In the genomic region with DNA sequence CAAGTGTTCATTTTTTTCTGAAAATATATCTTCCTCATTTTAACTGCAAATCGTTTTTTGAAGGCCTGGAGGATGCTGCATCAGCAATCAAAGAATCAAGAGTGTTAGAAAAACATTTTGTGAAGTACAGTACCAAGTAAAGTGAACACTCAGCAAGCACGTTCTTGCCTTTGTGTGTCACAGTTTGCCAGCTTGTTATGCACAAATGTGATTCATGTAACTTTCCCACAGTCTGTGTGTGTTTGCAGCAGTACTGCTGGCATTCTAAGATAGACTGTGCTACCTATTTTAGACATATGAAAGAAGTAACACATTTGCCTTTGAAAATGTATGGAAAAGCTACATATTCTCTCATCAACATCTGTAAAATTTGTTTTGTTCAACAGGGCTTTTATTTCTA, we compare ENCODE assay signal across 1 cellular context.
TF ChIP-seq lines count a peak whose summit lies in the region.

No MANE protein-coding gene starts in this region.

TF ChIP-seq in HepG2, 621 proteins besides CTCF, POLR2A, EP300 and RAD21:
- TF ChIP-seq YY1 (IDR thresholded peaks at IDR 0.05; ENCODE audit: insufficient read depth, insufficient replicate concordance, low read depth, low read length) (no peak), SMARCE1 (IDR thresholded peaks at IDR 0.05; ENCODE audit: borderline replicate concordance) (no peak), HNRNPLL (IDR thresholded peaks at IDR 0.05; ENCODE audit: low read depth, low read length, poor library complexity, severe bottlenecking) (no peak), NFYB (CRISPR knock-in tag; IDR thresholded peaks at IDR 0.05) (no peak), ZNF629 (CRISPR knock-in tag; conservative IDR thresholded peaks at IDR 0.05) (no peak), ZNF550 (CRISPR knock-in tag; IDR thresholded peaks at IDR 0.05; ENCODE audit: borderline replicate concordance) (no peak), HDAC6 (IDR thresholded peaks at IDR 0.05; ENCODE audit: low read depth, low read length) (no peak), CHD2 (IDR thresholded peaks at IDR 0.05; ENCODE audit: low read depth, low read length) (no peak), ZNF703 (CRISPR knock-in tag; IDR thresholded peaks at IDR 0.05; ENCODE audit: borderline replicate concordance) (no peak), HOXA3 (CRISPR knock-in tag; IDR thresholded peaks at IDR 0.05) (no peak), SOX6 (IDR thresholded peaks at IDR 0.05) (no peak), SOX6 (CRISPR knock-in tag; IDR thresholded peaks at IDR 0.05) (no peak), SALL2 (CRISPR knock-in tag; IDR thresholded peaks at IDR 0.05) (no peak), ZNF468 (CRISPR knock-in tag; IDR thresholded peaks at IDR 0.05) (no peak), ZNF607 (CRISPR knock-in tag; IDR thresholded peaks at IDR 0.05; ENCODE audit: borderline replicate concordance) (no peak), ZNF589 (CRISPR knock-in tag; conservative IDR thresholded peaks at IDR 0.05) (no peak), NFE2 (CRISPR knock-in tag; IDR thresholded peaks at IDR 0.05) (no peak), ZNF354B (CRISPR knock-in tag; IDR thresholded peaks at IDR 0.05) (no peak)
- TF ChIP-seq, protein P1, sequence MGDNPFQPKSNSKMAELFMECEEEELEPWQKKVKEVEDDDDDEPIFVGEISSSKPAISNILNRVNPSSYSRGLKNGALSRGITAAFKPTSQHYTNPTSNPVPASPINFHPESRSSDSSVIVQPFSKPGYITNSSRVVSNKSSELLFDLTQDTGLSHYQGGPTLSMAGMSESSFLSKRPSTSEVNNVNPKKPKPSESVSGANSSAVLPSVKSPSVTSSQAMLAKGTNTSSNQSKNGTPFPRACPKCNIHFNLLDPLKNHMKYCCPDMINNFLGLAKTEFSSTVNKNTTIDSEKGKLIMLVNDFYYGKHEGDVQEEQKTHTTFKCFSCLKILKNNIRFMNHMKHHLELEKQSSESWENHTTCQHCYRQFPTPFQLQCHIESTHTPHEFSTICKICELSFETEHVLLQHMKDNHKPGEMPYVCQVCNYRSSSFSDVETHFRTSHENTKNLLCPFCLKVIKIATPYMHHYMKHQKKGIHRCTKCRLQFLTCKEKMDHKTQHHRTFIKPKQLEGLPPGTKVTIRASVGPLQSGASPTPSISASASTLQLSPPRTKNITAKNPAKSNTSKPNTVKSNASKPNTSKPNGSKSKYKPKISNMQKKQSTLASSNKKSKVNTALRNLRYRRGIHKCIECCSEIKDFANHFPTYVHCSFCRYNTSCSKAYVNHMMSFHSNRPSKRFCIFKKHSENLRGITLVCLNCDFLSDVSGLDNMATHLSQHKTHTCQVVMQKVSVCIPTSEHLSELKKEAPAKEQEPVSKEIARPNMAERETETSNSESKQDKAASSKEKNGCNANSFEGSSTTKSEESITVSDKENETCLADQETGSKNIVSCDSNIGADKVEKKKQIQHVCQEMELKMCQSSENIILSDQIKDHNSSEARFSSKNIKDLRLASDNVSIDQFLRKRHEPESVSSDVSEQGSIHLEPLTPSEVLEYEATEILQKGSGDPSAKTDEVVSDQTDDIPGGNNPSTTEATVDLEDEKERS (CRISPR knock-in tag; IDR thresholded peaks at IDR 0.05) = no peak
- TF ChIP-seq, protein P2, sequence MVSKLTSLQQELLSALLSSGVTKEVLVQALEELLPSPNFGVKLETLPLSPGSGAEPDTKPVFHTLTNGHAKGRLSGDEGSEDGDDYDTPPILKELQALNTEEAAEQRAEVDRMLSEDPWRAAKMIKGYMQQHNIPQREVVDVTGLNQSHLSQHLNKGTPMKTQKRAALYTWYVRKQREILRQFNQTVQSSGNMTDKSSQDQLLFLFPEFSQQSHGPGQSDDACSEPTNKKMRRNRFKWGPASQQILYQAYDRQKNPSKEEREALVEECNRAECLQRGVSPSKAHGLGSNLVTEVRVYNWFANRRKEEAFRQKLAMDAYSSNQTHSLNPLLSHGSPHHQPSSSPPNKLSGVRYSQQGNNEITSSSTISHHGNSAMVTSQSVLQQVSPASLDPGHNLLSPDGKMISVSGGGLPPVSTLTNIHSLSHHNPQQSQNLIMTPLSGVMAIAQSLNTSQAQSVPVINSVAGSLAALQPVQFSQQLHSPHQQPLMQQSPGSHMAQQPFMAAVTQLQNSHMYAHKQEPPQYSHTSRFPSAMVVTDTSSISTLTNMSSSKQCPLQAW (CRISPR knock-in tag; IDR thresholded peaks at IDR 0.05) = no peak
